9 cellular contexts compared by ENCODE assay signal in the genomic region with DNA sequence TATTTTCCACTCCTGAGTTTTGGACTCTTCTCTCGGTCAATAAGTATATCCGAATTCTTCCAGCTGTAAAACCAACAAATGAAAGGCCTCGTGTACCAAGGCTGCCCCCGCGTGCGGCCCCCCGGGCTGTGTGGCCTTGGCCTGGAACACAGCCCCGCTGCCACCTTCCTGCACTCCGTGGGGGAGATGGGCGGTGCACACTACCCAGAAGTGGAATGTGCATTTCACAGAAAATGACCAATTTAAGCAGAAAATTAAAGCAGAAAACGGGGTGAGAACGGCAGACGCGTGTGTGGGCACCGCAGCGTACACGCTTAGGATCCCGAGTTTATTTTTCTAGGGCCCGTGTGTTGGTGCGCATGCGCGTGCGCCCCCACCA. TPM values are rescaled to one million over a fixed set of nuclear protein-coding genes. Genes with fewer than 3 reads are reported as not detected.
DNase-seq lines count a peak whose midpoint lies in the region; ATAC-seq and TF ChIP-seq lines count a peak whose summit lies in the region.
"Had no signal": no experiment of that assay in that cellular context is flagged by ENCODE, and none has a peak within 500 bp of the region (broad histone marks: within the 10 kb centered on the region; RNA-seq: fewer than 3 reads in every experiment).

No MANE protein-coding gene starts in this region.

- no peak for TF ChIP-seq POLR2A in thyroid gland (IDR thresholded peaks at IDR 0.05)

- H3K27ac ChIP-seq in thyroid gland: peak overlapping the region in 2 of 3 donors; percentile 38 to 62

- 78 to 79% methylated on average over 23 of the region's 23 CpGs for WGBS in thyroid gland, 2 donors

- TF ChIP-seq CTCF in natural killer cell (IDR thresholded peaks at IDR 0.05) (no peak), thyroid gland (IDR thresholded peaks at IDR 0.05) (no peak)

- no peaks in the 10 kb centered on the region for H3K27me3 ChIP-seq in thyroid gland

- CTCF ChIA-PET in activated naive CD4-positive, alpha-beta T cell treated with anti-CD3 and anti-CD28 coated beads for 36 hours (lab: Charles Lee): interaction anchor here (0.6 to 1.6 kb wide), 2 partner anchors 14 to 79 kb away, joined by 3 to 6 read pairs; no protein-coding TSS in a partner anchor

- peaks cover 10% of the 10 kb centered on the region for H3K4me1 Mint-ChIP-seq in activated naive CD4-positive, alpha-beta T cell treated with anti-CD3 and anti-CD28 coated beads for 36 hours (ENCODE audit: low read depth)
- peaks cover 22% of the 10 kb centered on the region for H3K4me1 Mint-ChIP-seq in dendritic cell treated with granulocyte-macrophage colony-stimulating factor and Interleukin-4, amounts not matched to agents 40 ng/mL and 50 ng/mL, for 4 days (ENCODE audit: low read depth)
- peaks cover 16 to 22% of the 10 kb centered on the region in 2 donors for H3K4me1 Mint-ChIP-seq in natural killer cell

- H3K4me1 ChIP-seq in thyroid gland: peaks cover 8 to 10% of the 10 kb centered on the region in 2 donors

- H3K9me3 Mint-ChIP-seq in activated naive CD4-positive, alpha-beta T cell treated with anti-CD3 and anti-CD28 coated beads for 36 hours: no peaks in the 10 kb centered on the region
- no peaks in the 10 kb centered on the region for H3K9me3 Mint-ChIP-seq in dendritic cell treated with granulocyte-macrophage colony-stimulating factor and Interleukin-4, amounts not matched to agents 40 ng/mL and 50 ng/mL, for 4 days
- no peaks in the 10 kb centered on the region for H3K9me3 Mint-ChIP-seq in natural killer cell

- intact Hi-C loops in activated naive CD4-positive, alpha-beta T cell treated with anti-CD3 and anti-CD28 coated beads for 36 hours (cut with micrococcal nuclease): no loop called here
- intact Hi-C loops in dendritic cell treated with granulocyte-macrophage colony-stimulating factor and Interleukin-4, amounts not matched to agents 40 ng/mL and 50 ng/mL, for 4 days (cut with micrococcal nuclease): no loop called here
- intact Hi-C loops in natural killer cell (cut with micrococcal nuclease): no loop called here
- intact Hi-C loops in thyroid gland (cut with DNase I): no loop called here

- no peak for DNase-seq in activated naive CD4-positive, alpha-beta T cell treated with anti-CD3 and anti-CD28 coated beads for 36 hours
- no peak for DNase-seq in activated naive CD4-positive, alpha-beta T cell treated with anti-CD3 and anti-CD28 coated beads, Interleukin-2, amount 50 U/mL, for 16 hours
- no peak for DNase-seq in natural killer cell
- DNase-seq in thyroid gland: no peak
- DNase-seq in SIG-M5 (lab: John Stamatoyannopoulos, UW): no peak
- no peak for DNase-seq in OCI-M2 (lab: John Stamatoyannopoulos, UW; ENCODE audit: unreplicated experiment)
- DNase-seq: activated effector memory CD4-positive, alpha-beta T cell treated with Interleukin-2 at 50 U/mL for 16 hours had no signal

- no peaks in the 10 kb centered on the region for H3K36me3 Mint-ChIP-seq in activated naive CD4-positive, alpha-beta T cell treated with anti-CD3 and anti-CD28 coated beads for 36 hours (ENCODE audit: low read depth)
- H3K36me3 Mint-ChIP-seq in dendritic cell treated with granulocyte-macrophage colony-stimulating factor and Interleukin-4, amounts not matched to agents 40 ng/mL and 50 ng/mL, for 4 days (ENCODE audit: low read depth): no peaks in the 10 kb centered on the region
- H3K36me3 Mint-ChIP-seq in natural killer cell: no peaks in the 10 kb centered on the region

- H3K4me3 ChIP-seq in thyroid gland (replicated peaks in 1 of 3): peak overlapping the region in 1 of 3 donors; percentile 32

- H3K27ac Mint-ChIP-seq in activated naive CD4-positive, alpha-beta T cell treated with anti-CD3 and anti-CD28 coated beads for 36 hours: no peak overlapping the region
- H3K27ac Mint-ChIP-seq in dendritic cell treated with granulocyte-macrophage colony-stimulating factor and Interleukin-4, amounts not matched to agents 40 ng/mL and 50 ng/mL, for 4 days: peak overlapping the region; percentile 48
- H3K27ac Mint-ChIP-seq in natural killer cell: peak overlapping the region in 1 of 2 donors; percentile 35

- no peak for ATAC-seq in natural killer cell
- ATAC-seq in HG03442 (IDR thresholded peaks at IDR 0.05; ENCODE audit: unreplicated experiment): no peak

- no peaks in the 10 kb centered on the region for H3K9me3 ChIP-seq in thyroid gland

- H3K27me3 Mint-ChIP-seq in activated naive CD4-positive, alpha-beta T cell treated with anti-CD3 and anti-CD28 coated beads for 36 hours (ENCODE audit: low read depth): peaks cover 22% of the 10 kb centered on the region
- peaks cover 3% of the 10 kb centered on the region for H3K27me3 Mint-ChIP-seq in dendritic cell treated with granulocyte-macrophage colony-stimulating factor and Interleukin-4, amounts not matched to agents 40 ng/mL and 50 ng/mL, for 4 days
- peaks cover 16 to 22% of the 10 kb centered on the region in 2 donors for H3K27me3 Mint-ChIP-seq in natural killer cell (ENCODE audit: low read depth in 2 of 2)

- H3K36me3 ChIP-seq in thyroid gland: no peaks in the 10 kb centered on the region

- peak overlapping the region; percentile 70 for H3K4me3 Mint-ChIP-seq in activated naive CD4-positive, alpha-beta T cell treated with anti-CD3 and anti-CD28 coated beads for 36 hours
- peak overlapping the region; percentile 77 for H3K4me3 Mint-ChIP-seq in dendritic cell treated with granulocyte-macrophage colony-stimulating factor and Interleukin-4, amounts not matched to agents 40 ng/mL and 50 ng/mL, for 4 days
- H3K4me3 Mint-ChIP-seq in natural killer cell: peak overlapping the region; percentile 90

RNA-seq across cellular contexts. Expression of a gene that starts 34.4 kb away (rescaled TPM):
- total RNA-seq in activated naive CD4-positive, alpha-beta T cell treated with anti-CD3 and anti-CD28 coated beads for 36 hours: 1 to 10 TPM; 7.4 to 8.4 TPM
- total RNA-seq in natural killer cell (10 to 100 TPM; 49.1 to 60.0 (median 52.4) TPM), thyroid gland (10 to 100 TPM; 25.4 to 44.8 (median 28.6) TPM)
